Comparison of ENCODE assay signal across 1 cellular context in the genomic region with DNA sequence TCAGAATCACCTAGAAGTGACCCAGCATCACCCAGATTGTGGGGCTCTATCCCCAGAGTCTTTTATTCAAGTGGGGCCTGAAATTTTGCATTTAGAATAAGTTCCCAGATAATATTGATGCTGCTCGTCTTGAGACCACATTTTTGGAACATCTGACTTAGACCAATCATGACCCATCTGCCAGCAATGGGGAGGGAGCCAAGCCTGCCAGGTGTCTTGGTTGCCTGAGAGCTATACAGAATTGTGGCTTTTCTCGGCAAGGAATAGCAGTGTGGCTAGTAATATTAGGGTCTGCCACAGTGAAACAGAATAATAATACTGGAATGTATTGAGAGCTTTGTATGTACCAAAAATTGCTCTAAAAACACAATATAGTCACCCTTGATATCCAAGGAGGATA.
TF ChIP-seq lines count a peak whose summit lies in the region.

No MANE protein-coding gene starts in this region.

TF ChIP-seq in GM23338, 12 proteins besides CTCF, POLR2A, EP300 and RAD21 (continued from another document):
- TF ChIP-seq, protein P1, sequence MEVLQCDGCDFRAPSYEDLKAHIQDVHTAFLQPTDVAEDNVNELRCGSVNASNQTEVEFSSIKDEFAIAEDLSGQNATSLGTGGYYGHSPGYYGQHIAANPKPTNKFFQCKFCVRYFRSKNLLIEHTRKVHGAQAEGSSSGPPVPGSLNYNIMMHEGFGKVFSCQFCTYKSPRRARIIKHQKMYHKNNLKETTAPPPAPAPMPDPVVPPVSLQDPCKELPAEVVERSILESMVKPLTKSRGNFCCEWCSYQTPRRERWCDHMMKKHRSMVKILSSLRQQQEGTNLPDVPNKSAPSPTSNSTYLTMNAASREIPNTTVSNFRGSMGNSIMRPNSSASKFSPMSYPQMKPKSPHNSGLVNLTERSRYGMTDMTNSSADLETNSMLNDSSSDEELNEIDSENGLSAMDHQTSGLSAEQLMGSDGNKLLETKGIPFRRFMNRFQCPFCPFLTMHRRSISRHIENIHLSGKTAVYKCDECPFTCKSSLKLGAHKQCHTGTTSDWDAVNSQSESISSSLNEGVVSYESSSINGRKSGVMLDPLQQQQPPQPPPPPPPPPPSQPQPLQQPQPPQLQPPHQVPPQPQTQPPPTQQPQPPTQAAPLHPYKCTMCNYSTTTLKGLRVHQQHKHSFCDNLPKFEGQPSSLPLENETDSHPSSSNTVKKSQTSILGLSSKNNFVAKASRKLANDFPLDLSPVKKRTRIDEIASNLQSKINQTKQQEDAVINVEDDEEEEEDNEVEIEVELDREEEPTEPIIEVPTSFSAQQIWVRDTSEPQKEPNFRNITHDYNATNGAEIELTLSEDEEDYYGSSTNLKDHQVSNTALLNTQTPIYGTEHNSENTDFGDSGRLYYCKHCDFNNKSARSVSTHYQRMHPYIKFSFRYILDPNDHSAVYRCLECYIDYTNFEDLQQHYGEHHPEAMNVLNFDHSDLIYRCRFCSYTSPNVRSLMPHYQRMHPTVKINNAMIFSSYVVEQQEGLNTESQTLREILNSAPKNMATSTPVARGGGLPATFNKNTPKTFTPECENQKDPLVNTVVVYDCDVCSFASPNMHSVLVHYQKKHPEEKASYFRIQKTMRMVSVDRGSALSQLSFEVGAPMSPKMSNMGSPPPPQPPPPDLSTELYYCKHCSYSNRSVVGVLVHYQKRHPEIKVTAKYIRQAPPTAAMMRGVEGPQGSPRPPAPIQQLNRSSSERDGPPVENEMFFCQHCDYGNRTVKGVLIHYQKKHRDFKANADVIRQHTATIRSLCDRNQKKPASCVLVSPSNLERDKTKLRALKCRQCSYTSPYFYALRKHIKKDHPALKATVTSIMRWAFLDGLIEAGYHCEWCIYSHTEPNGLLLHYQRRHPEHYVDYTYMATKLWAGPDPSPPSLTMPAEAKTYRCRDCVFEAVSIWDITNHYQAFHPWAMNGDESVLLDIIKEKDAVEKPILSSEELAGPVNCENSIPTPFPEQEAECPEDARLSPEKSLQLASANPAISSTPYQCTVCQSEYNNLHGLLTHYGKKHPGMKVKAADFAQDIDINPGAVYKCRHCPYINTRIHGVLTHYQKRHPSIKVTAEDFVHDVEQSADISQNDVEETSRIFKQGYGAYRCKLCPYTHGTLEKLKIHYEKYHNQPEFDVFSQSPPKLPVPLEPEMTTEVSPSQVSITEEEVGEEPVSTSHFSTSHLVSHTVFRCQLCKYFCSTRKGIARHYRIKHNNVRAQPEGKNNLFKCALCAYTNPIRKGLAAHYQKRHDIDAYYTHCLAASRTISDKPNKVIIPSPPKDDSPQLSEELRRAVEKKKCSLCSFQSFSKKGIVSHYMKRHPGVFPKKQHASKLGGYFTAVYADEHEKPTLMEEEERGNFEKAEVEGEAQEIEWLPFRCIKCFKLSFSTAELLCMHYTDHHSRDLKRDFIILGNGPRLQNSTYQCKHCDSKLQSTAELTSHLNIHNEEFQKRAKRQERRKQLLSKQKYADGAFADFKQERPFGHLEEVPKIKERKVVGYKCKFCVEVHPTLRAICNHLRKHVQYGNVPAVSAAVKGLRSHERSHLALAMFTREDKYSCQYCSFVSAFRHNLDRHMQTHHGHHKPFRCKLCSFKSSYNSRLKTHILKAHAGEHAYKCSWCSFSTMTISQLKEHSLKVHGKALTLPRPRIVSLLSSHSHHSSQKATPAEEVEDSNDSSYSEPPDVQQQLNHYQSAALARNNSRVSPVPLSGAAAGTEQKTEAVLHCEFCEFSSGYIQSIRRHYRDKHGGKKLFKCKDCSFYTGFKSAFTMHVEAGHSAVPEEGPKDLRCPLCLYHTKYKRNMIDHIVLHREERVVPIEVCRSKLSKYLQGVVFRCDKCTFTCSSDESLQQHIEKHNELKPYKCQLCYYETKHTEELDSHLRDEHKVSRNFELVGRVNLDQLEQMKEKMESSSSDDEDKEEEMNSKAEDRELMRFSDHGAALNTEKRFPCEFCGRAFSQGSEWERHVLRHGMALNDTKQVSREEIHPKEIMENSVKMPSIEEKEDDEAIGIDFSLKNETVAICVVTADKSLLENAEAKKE (CRISPR knock-in tag; IDR thresholded peaks at IDR 0.05): no peak
- TF ChIP-seq ZNF114 (CRISPR knock-in tag; IDR thresholded peaks at IDR 0.05): no peak
